1 cellular context compared by ENCODE assay signal in the genomic region with DNA sequence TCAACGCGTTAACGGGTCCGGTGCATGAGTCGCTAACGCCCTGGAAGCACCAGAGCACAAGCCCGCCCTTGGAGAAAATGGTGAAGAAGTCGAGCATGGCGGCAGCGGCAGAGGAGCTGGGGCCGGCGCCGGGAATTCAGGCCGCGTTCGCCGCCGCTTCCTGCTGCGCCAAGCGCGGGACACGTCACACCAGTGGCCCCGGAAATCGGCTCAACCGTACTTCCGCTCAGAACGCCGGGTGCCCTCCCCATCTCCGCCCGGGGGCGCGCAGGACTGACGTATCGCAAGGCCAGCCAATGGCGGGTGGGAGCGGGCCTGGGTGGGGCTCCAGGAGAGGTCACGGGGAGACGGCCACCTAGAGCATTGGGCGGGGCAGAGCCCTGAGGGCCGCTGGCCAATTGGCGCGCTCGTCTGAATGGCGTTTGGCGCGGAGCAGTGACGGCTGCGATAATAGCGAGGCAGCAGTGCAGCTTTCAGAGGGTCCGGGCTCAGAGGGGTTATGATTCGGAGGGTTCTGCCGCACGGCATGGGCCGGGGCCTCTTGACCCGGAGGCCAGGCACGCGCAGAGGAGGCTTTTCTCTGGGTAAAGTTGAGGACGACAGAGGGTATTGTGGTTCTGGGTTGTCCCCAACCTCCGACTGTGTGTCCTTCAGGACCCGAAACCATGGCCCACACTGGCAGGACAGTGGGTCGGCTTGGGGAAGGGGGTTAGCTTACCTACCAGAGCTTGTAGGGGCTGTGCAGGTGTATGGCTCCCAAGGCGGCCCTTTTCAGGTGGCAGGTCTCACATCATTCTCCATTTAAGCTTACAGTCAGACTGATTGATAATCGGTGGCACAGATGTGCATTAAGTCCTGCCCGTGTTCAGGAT.
TF ChIP-seq lines count a peak whose summit lies in the region.

A gene (plus strand): TSS at position 447 of the 872 bp plus-strand sequence. CDS start 53 bp downstream, at position 500.
A gene with protein sequence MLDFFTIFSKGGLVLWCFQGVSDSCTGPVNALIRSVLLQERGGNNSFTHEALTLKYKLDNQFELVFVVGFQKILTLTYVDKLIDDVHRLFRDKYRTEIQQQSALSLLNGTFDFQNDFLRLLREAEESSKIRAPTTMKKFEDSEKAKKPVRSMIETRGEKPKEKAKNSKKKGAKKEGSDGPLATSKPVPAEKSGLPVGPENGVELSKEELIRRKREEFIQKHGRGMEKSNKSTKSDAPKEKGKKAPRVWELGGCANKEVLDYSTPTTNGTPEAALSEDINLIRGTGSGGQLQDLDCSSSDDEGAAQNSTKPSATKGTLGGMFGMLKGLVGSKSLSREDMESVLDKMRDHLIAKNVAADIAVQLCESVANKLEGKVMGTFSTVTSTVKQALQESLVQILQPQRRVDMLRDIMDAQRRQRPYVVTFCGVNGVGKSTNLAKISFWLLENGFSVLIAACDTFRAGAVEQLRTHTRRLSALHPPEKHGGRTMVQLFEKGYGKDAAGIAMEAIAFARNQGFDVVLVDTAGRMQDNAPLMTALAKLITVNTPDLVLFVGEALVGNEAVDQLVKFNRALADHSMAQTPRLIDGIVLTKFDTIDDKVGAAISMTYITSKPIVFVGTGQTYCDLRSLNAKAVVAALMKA (minus strand): TSS at position 188 of the 872 bp plus-strand sequence. CDS start 91 bp downstream, at position 97.

TF ChIP-seq in HCT116, 20 proteins besides CTCF, POLR2A, EP300 and RAD21 (continued from another document):
- TF ChIP-seq, protein P1, sequence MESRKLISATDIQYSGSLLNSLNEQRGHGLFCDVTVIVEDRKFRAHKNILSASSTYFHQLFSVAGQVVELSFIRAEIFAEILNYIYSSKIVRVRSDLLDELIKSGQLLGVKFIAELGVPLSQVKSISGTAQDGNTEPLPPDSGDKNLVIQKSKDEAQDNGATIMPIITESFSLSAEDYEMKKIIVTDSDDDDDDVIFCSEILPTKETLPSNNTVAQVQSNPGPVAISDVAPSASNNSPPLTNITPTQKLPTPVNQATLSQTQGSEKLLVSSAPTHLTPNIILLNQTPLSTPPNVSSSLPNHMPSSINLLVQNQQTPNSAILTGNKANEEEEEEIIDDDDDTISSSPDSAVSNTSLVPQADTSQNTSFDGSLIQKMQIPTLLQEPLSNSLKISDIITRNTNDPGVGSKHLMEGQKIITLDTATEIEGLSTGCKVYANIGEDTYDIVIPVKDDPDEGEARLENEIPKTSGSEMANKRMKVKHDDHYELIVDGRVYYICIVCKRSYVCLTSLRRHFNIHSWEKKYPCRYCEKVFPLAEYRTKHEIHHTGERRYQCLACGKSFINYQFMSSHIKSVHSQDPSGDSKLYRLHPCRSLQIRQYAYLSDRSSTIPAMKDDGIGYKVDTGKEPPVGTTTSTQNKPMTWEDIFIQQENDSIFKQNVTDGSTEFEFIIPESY (IDR thresholded peaks at IDR 0.05; ENCODE audit: extremely low read depth, insufficient replicate concordance, low read length), result peak; percentile 17
- TF ChIP-seq ZFX (IDR thresholded peaks at IDR 0.05) (peak; percentile 40; the same call in 1 of the 2 replicates), ELF1 (IDR thresholded peaks at IDR 0.05; ENCODE audit: borderline replicate concordance, low read depth) (peak; percentile 84; the same call in 1 of the 2 replicates)
TF ChIP-seq in HCT116: peak in this region for 10.
